ENCODE assay signal across 21 cellular contexts in genomic region chr6:5762561-5762968, GRCh38.
DNase-seq lines count a peak whose midpoint lies in the region; ATAC-seq and TF ChIP-seq lines count a peak whose summit lies in the region.
"Had no signal": no experiment of that assay in that cellular context is flagged by ENCODE, and none has a peak within 500 bp of the region (broad histone marks: within the 10 kb centered on the region; RNA-seq: fewer than 3 reads in every experiment).

No MANE protein-coding gene starts in this region.

- no peaks in the 10 kb centered on the region for H3K27me3 ChIP-seq in psoas muscle (ENCODE audit: insufficient read depth in 3 of 3, low read length in 2 of 3)

- H3K27me3 Mint-ChIP-seq in activated CD8-positive, alpha-beta memory T cell treated with anti-CD3 and anti-CD28 coated beads, Interleukin-2, amount 10 ng/mL, durations not matched to agents 7 days and 5 days = no peaks in the 10 kb centered on the region

- DNase-seq in DMS 273 (lab: John Stamatoyannopoulos, UW; ENCODE audit: unreplicated experiment) (peak; percentile 75), cardiac fibroblast (ENCODE audit: low read depth in 2 of 2) (peak; percentile 7 to 13), left ventricle myocardium superior (peak; percentile 60), psoas muscle (peak in 1 of 2 donors; percentile 64), NOMO-1 treated with dmso at 0.1 percent for 144 hours (lab: John Stamatoyannopoulos, UW; ENCODE audit: unreplicated experiment) (no peak), T1000 (lab: John Stamatoyannopoulos, UW) (no peak)
- DNase-seq in activated CD8-positive, alpha-beta memory T cell treated with anti-CD3 and anti-CD28 coated beads, Interleukin-2, amount 10 ng/mL, durations not matched to agents 7 days and 5 days = no peak
- DNase-seq: activated CD4-positive, alpha-beta T cell treated with anti-CD3 and anti-CD28 coated beads for 4 hours; activated gamma-delta T cell; CD8-positive, alpha-beta T cell; central memory CD4-positive, alpha-beta T cell; DND-41; effector memory CD4-positive, alpha-beta T cell; HFFc6; mammary epithelial cell; MM.1S; NCI-H1436 treated with DMSO at 0.1 percent for 48 hours; NCI-H2227 treated with DMSO at 0.1 percent for 48 hours had no signal

- 74 to 83% (median 78%) methylated on average over 12 of the region's 12 CpGs for WGBS in psoas muscle, 3 donors

- no peaks in the 10 kb centered on the region for H3K36me3 ChIP-seq in psoas muscle (ENCODE audit: insufficient read depth in 1 of 2, low read depth in 1 of 2)

- intact Hi-C loops in left ventricle myocardium superior (cut with micrococcal nuclease) = loop anchor here (10.0 kb wide), 1 partner anchor 288 kb away; no protein-coding TSS in a partner anchor
- intact Hi-C loops in psoas muscle (cut with DNase I) = loop anchor here in 1 of 2 donors (10.0 kb wide), 1 partner anchor 288 kb away; no protein-coding TSS in a partner anchor

- no peak overlapping the region for H3K27ac Mint-ChIP-seq in activated CD8-positive, alpha-beta memory T cell treated with anti-CD3 and anti-CD28 coated beads, Interleukin-2, amount 10 ng/mL, durations not matched to agents 7 days and 5 days
- H3K27ac Mint-ChIP-seq: CD8-positive, alpha-beta T cell; HFFc6; IgD-negative memory B cell had no signal

- H3K4me3 ChIP-seq in cardiac fibroblast (replicated peaks in 1 of 2; ENCODE audit: low read depth in 2 of 2, low read length in 2 of 2) = no peak overlapping the region
- no peak overlapping the region for H3K4me3 ChIP-seq in psoas muscle

- H3K4me1 ChIP-seq in psoas muscle = peaks cover 36% of the 10 kb centered on the region

- no peak overlapping the region for H3K4me3 Mint-ChIP-seq in activated CD8-positive, alpha-beta memory T cell treated with anti-CD3 and anti-CD28 coated beads, Interleukin-2, amount 10 ng/mL, durations not matched to agents 7 days and 5 days
- H3K4me3 Mint-ChIP-seq: CD8-positive, alpha-beta T cell; HFFc6 had no signal

- peaks cover 5% of the 10 kb centered on the region for H3K36me3 Mint-ChIP-seq in activated CD8-positive, alpha-beta memory T cell treated with anti-CD3 and anti-CD28 coated beads, Interleukin-2, amount 10 ng/mL, durations not matched to agents 7 days and 5 days

- CTCF ChIA-PET in activated CD8-positive, alpha-beta memory T cell treated with anti-CD3 and anti-CD28 coated beads, Interleukin-2, amount 10 ng/mL, durations not matched to agents 7 days and 5 days (lab: Charles Lee) = no interaction called here

- no peaks in the 10 kb centered on the region for H3K9me3 ChIP-seq in psoas muscle

- H3K9me3 Mint-ChIP-seq in activated CD8-positive, alpha-beta memory T cell treated with anti-CD3 and anti-CD28 coated beads, Interleukin-2, amount 10 ng/mL, durations not matched to agents 7 days and 5 days (ENCODE audit: low read depth) = peaks cover 7% of the 10 kb centered on the region
- H3K9me3 Mint-ChIP-seq: HFFc6, IgD-negative memory B cell had no signal

- ATAC-seq in left ventricle myocardium superior = peak; percentile 10
- ATAC-seq in psoas muscle = no peak
- ATAC-seq in activated CD8-positive, alpha-beta memory T cell treated with anti-CD3 and anti-CD28 coated beads, Interleukin-2, amount 10 ng/mL, durations not matched to agents 7 days and 5 days = no peak
- ATAC-seq in HG03025 (IDR thresholded peaks at IDR 0.05; ENCODE audit: low FRiP score, unreplicated experiment) = no peak
- ATAC-seq: CD8-positive, alpha-beta T cell had no signal

- peak overlapping the region; percentile 89 for H3K27ac ChIP-seq in psoas muscle
- H3K27ac ChIP-seq: RWPE1 had no signal

- TF ChIP-seq CTCF in cardiac fibroblast (IDR thresholded peaks at IDR 0.05; ENCODE audit: low read depth, low read length) (no peak), psoas muscle (IDR thresholded peaks at IDR 0.05) (no peak)

- H3K4me1 Mint-ChIP-seq in activated CD8-positive, alpha-beta memory T cell treated with anti-CD3 and anti-CD28 coated beads, Interleukin-2, amount 10 ng/mL, durations not matched to agents 7 days and 5 days = no peaks in the 10 kb centered on the region

Comparison
In these comparisons a context has a peak if more than half of its experiments do, and no peak if none do; other contexts are left out.
1. DNase-seq: peak in DMS 273 (single experiment), cardiac fibroblast (2 of 2) and left ventricle myocardium superior (single experiment); none in NOMO-1 treated with dmso at 0.1 percent for 144 hours (single experiment), activated CD8-positive, alpha-beta memory T cell treated with anti-CD3 and anti-CD28 coated beads, Interleukin-2, amount 10 ng/mL, durations not matched to agents 7 days and 5 days (single experiment) and T1000 (single experiment).